Comparison of ENCODE assay signal across 16 cellular contexts in the genomic region with DNA sequence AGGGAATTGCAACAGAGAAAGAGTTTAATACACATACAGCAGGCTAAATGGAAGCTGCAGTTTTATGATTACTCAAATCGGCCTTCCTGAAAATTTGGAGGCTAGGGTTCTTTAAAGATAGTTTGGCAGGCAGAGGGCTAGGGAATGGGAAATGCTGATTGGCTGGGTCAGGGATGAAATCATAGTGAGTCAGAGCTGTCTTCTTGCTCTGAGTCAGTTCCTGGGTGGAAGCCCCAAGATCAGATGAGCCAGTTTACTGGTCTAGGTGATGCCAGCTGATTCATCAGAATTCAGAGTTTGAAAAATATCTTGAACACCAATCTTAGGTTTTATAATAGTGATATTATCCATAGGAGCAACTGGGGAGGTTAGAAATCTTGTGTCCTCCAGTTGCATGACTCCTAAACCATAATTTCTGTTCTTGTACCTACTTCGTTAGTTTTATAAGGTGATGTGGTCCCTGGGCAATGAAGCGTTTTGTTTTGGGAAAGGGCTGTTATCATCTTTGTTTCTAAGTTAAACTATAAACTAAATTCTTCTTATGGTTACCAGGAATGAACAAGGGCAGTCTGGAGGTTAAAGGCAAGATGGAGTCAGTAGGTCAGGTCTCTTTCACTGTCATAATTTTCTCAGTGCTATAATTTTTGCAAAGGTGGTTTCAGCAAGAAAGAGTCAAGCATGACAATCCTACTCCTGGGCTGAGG.
DNase-seq lines count a peak whose midpoint lies in the region; ATAC-seq and TF ChIP-seq lines count a peak whose summit lies in the region.
"Had no signal": no experiment of that assay in that cellular context is flagged by ENCODE, and none has a peak within 500 bp of the region (broad histone marks: within the 10 kb centered on the region; RNA-seq: fewer than 3 reads in every experiment).

No MANE protein-coding gene starts in this region.

- DNase-seq in activated naive CD4-positive, alpha-beta T cell treated with anti-CD3 and anti-CD28 coated beads for 36 hours, result peak; percentile 68
- no peak for DNase-seq in activated naive CD4-positive, alpha-beta T cell treated with anti-CD3 and anti-CD28 coated beads, Interleukin-2, amount 10 ng/mL, durations not matched to agents 7 days and 5 days
- peak; percentile 20 for DNase-seq in activated CD4-positive, alpha-beta memory T cell treated with anti-CD3 and anti-CD28 coated beads, Interleukin-2, amount 10 ng/mL, durations not matched to agents 7 days and 5 days
- DNase-seq in fibroblast of peridontal ligament (ENCODE audit: extremely low read depth), result peak; percentile 3
- DNase-seq in stromal cell of bone marrow (ENCODE audit: low read depth), result peak; percentile 40
- DNase-seq in NCI-H1930 (lab: John Stamatoyannopoulos, UW), result no peak
- no peak for DNase-seq in testis
- DNase-seq: activated gamma-delta T cell, DMS79 treated with DMSO at 0.1 percent for 48 hours, heart right ventricle, NCI-H2029 had no signal

- intact Hi-C loops in activated naive CD4-positive, alpha-beta T cell treated with anti-CD3 and anti-CD28 coated beads for 36 hours (cut with micrococcal nuclease), result no loop called here
- intact Hi-C loops in testis (cut with DNase I; ENCODE audit: low total_unique reads), result no loop called here

- H3K27me3 Mint-ChIP-seq in activated naive CD4-positive, alpha-beta T cell treated with anti-CD3 and anti-CD28 coated beads for 36 hours (ENCODE audit: low read depth), result peaks cover 14% of the 10 kb centered on the region
- peaks cover 14% of the 10 kb centered on the region for H3K27me3 Mint-ChIP-seq in activated naive CD4-positive, alpha-beta T cell treated with anti-CD3 and anti-CD28 coated beads, Interleukin-2, amount 10 ng/mL, durations not matched to agents 7 days and 5 days
- peaks cover 13% of the 10 kb centered on the region for H3K27me3 Mint-ChIP-seq in activated CD4-positive, alpha-beta memory T cell treated with anti-CD3 and anti-CD28 coated beads, Interleukin-2, amount 10 ng/mL, durations not matched to agents 7 days and 5 days

- ATAC-seq in GM18505 (IDR thresholded peaks at IDR 0.05; ENCODE audit: unreplicated experiment), result no peak
- ATAC-seq: heart right ventricle had no signal

- H3K36me3 ChIP-seq in testis (ENCODE audit: low read depth, missing control alignments), result no peaks in the 10 kb centered on the region
- H3K36me3 ChIP-seq: heart right ventricle had no signal

- 90 to 96% methylated on average over 3 of the region's 3 CpGs for WGBS in testis, 2 donors

- CTCF ChIA-PET in activated naive CD4-positive, alpha-beta T cell treated with anti-CD3 and anti-CD28 coated beads for 36 hours (lab: Charles Lee), result no interaction called here
- CTCF ChIA-PET in activated naive CD4-positive, alpha-beta T cell treated with anti-CD3 and anti-CD28 coated beads, Interleukin-2, amount 10 ng/mL, durations not matched to agents 7 days and 5 days (lab: Charles Lee), result no interaction called here
- CTCF ChIA-PET in activated CD4-positive, alpha-beta memory T cell treated with anti-CD3 and anti-CD28 coated beads, Interleukin-2, amount 10 ng/mL, durations not matched to agents 7 days and 5 days (lab: Charles Lee), result no interaction called here

- no peaks in the 10 kb centered on the region for H3K4me1 ChIP-seq in testis
- H3K4me1 ChIP-seq: heart right ventricle had no signal

- TF ChIP-seq POLR2A in GM18505 (IDR thresholded peaks at IDR 0.05; ENCODE audit: borderline replicate concordance, extremely low read depth, insufficient read depth, insufficient read length) (no peak), testis (IDR thresholded peaks at IDR 0.05) (no peak)

- no peak overlapping the region for H3K4me3 ChIP-seq in testis
- H3K4me3 ChIP-seq: heart right ventricle, skin epidermis had no signal

- H3K27ac Mint-ChIP-seq in activated naive CD4-positive, alpha-beta T cell treated with anti-CD3 and anti-CD28 coated beads for 36 hours, result no peak overlapping the region
- no peak overlapping the region for H3K27ac Mint-ChIP-seq in activated naive CD4-positive, alpha-beta T cell treated with anti-CD3 and anti-CD28 coated beads, Interleukin-2, amount 10 ng/mL, durations not matched to agents 7 days and 5 days
- no peak overlapping the region for H3K27ac Mint-ChIP-seq in activated CD4-positive, alpha-beta memory T cell treated with anti-CD3 and anti-CD28 coated beads, Interleukin-2, amount 10 ng/mL, durations not matched to agents 7 days and 5 days
- H3K27ac Mint-ChIP-seq: IgD-negative memory B cell had no signal

- no peak for TF ChIP-seq CTCF in testis (IDR thresholded peaks at IDR 0.05)

- H3K9me3 ChIP-seq in testis, result no peaks in the 10 kb centered on the region

- POLR2A ChIA-PET in activated CD4-positive, alpha-beta memory T cell treated with anti-CD3 and anti-CD28 coated beads, Interleukin-2, amount 10 ng/mL, durations not matched to agents 7 days and 5 days (lab: Charles Lee), result no interaction called here

- H3K36me3 Mint-ChIP-seq in activated naive CD4-positive, alpha-beta T cell treated with anti-CD3 and anti-CD28 coated beads for 36 hours (ENCODE audit: low read depth), result no peaks in the 10 kb centered on the region
- no peaks in the 10 kb centered on the region for H3K36me3 Mint-ChIP-seq in activated naive CD4-positive, alpha-beta T cell treated with anti-CD3 and anti-CD28 coated beads, Interleukin-2, amount 10 ng/mL, durations not matched to agents 7 days and 5 days
- peaks cover 2% of the 10 kb centered on the region for H3K36me3 Mint-ChIP-seq in activated CD4-positive, alpha-beta memory T cell treated with anti-CD3 and anti-CD28 coated beads, Interleukin-2, amount 10 ng/mL, durations not matched to agents 7 days and 5 days (ENCODE audit: low read depth)

- H3K4me3 Mint-ChIP-seq in activated naive CD4-positive, alpha-beta T cell treated with anti-CD3 and anti-CD28 coated beads for 36 hours, result no peak overlapping the region
- H3K4me3 Mint-ChIP-seq in activated naive CD4-positive, alpha-beta T cell treated with anti-CD3 and anti-CD28 coated beads, Interleukin-2, amount 10 ng/mL, durations not matched to agents 7 days and 5 days, result no peak overlapping the region
- H3K4me3 Mint-ChIP-seq in activated CD4-positive, alpha-beta memory T cell treated with anti-CD3 and anti-CD28 coated beads, Interleukin-2, amount 10 ng/mL, durations not matched to agents 7 days and 5 days, result no peak overlapping the region
- H3K4me3 Mint-ChIP-seq: IgD-negative memory B cell, neural crest cell had no signal

- H3K4me1 Mint-ChIP-seq in activated naive CD4-positive, alpha-beta T cell treated with anti-CD3 and anti-CD28 coated beads for 36 hours (ENCODE audit: low read depth), result peaks cover 10% of the 10 kb centered on the region
- no peaks in the 10 kb centered on the region for H3K4me1 Mint-ChIP-seq in activated naive CD4-positive, alpha-beta T cell treated with anti-CD3 and anti-CD28 coated beads, Interleukin-2, amount 10 ng/mL, durations not matched to agents 7 days and 5 days
- H3K4me1 Mint-ChIP-seq in activated CD4-positive, alpha-beta memory T cell treated with anti-CD3 and anti-CD28 coated beads, Interleukin-2, amount 10 ng/mL, durations not matched to agents 7 days and 5 days, result peaks cover 15% of the 10 kb centered on the region

- peaks cover 7% of the 10 kb centered on the region for H3K9me3 Mint-ChIP-seq in activated naive CD4-positive, alpha-beta T cell treated with anti-CD3 and anti-CD28 coated beads for 36 hours
- H3K9me3 Mint-ChIP-seq in activated naive CD4-positive, alpha-beta T cell treated with anti-CD3 and anti-CD28 coated beads, Interleukin-2, amount 10 ng/mL, durations not matched to agents 7 days and 5 days, result peaks cover 13% of the 10 kb centered on the region
- peaks cover 15% of the 10 kb centered on the region for H3K9me3 Mint-ChIP-seq in activated CD4-positive, alpha-beta memory T cell treated with anti-CD3 and anti-CD28 coated beads, Interleukin-2, amount 10 ng/mL, durations not matched to agents 7 days and 5 days

- H3K27ac ChIP-seq in testis, result no peak overlapping the region
- H3K27ac ChIP-seq: heart right ventricle, skin epidermis, VCaP had no signal

- H3K27me3 ChIP-seq in testis, result no peaks in the 10 kb centered on the region

Comparison
In these comparisons a context has a peak if more than half of its experiments do, and no peak if none do; other contexts are left out.
1. DNase-seq: peak in activated naive CD4-positive, alpha-beta T cell treated with anti-CD3 and anti-CD28 coated beads for 36 hours (single experiment), activated CD4-positive, alpha-beta memory T cell treated with anti-CD3 and anti-CD28 coated beads, Interleukin-2, amount 10 ng/mL, durations not matched to agents 7 days and 5 days (single experiment), fibroblast of peridontal ligament (single experiment) and stromal cell of bone marrow (single experiment); none in activated naive CD4-positive, alpha-beta T cell treated with anti-CD3 and anti-CD28 coated beads, Interleukin-2, amount 10 ng/mL, durations not matched to agents 7 days and 5 days (single experiment), NCI-H1930 (0 of 2) and testis (single experiment).